2 cellular contexts compared by ENCODE assay signal in the genomic region with DNA sequence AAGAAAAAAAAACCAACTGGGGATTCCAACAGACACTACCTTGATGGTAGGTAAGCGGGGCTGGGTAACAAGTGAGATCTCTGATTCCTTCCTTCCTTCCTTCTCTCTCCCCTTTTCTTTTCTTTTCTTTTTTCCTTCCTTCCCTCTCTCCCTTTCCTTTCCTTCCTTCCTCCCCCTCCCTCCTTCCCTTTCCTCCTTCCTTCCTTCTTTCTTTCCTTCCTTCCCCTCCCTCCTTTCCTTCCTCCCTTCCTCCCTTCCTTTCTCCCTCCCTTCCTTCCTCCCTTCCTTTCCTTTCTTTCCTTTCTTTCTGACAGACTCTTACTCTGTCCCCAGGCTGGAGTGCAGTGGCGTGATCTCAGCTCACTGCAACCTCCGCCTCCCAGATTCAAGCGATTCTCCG.
A peak's percentile ranks its signal among the peaks of the same experiment; 100 is the strongest.
TF ChIP-seq lines count a peak whose summit lies in the region.

No MANE protein-coding gene starts in this region.

TF ChIP-seq in HepG2, 621 proteins besides CTCF, POLR2A, EP300 and RAD21:
- peak; percentile 71 for TF ChIP-seq HNRNPK (IDR thresholded peaks at IDR 0.05; ENCODE audit: low read depth, low read length, poor library complexity, severe bottlenecking)
- TF ChIP-seq GPN1 (CRISPR knock-in tag; IDR thresholded peaks at IDR 0.05; ENCODE audit: borderline replicate concordance): no peak

TF ChIP-seq in HEK293, 187 proteins besides CTCF, POLR2A, EP300 and RAD21:
- no peak for TF ChIP-seq ZNF549 (tag by site-specific recombination; IDR thresholded peaks at IDR 0.05)
- TF ChIP-seq ZNF366 (tag by site-specific recombination; conservative IDR thresholded peaks at IDR 0.05): peak; percentile 90
- TF ChIP-seq, protein P1, sequence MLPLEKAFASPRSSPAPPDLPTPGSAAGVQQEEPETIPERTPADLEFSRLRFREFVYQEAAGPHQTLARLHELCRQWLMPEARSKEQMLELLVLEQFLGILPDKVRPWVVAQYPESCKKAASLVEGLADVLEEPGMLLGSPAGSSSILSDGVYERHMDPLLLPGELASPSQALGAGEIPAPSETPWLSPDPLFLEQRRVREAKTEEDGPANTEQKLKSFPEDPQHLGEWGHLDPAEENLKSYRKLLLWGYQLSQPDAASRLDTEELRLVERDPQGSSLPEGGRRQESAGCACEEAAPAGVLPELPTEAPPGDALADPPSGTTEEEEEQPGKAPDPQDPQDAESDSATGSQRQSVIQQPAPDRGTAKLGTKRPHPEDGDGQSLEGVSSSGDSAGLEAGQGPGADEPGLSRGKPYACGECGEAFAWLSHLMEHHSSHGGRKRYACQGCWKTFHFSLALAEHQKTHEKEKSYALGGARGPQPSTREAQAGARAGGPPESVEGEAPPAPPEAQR (tag by site-specific recombination; IDR thresholded peaks at IDR 0.05): 0 out of 2 replicates have a peak, but pooled peaks have one; percentile 35
- no peak for TF ChIP-seq ZNF146 (tag by site-specific recombination; IDR thresholded peaks at IDR 0.05)
- peak; percentile 82 for TF ChIP-seq PRDM1 (tag by site-specific recombination; IDR thresholded peaks at IDR 0.05)
- TF ChIP-seq, protein P2, sequence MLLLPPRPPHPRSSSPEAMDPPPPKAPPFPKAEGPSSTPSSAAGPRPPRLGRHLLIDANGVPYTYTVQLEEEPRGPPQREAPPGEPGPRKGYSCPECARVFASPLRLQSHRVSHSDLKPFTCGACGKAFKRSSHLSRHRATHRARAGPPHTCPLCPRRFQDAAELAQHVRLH (tag by site-specific recombination; IDR thresholded peaks at IDR 0.05): no peak
- TF ChIP-seq ZNF394 (tag by site-specific recombination; IDR thresholded peaks at IDR 0.05; ENCODE audit: borderline replicate concordance): no peak
